ENCODE assay signal across 1 cellular context in genomic region chr20:53009979-53010735, GRCh38.
TF ChIP-seq lines count a peak whose summit lies in the region.

No MANE protein-coding gene starts in this region.

TF ChIP-seq in GM23338, 12 proteins besides CTCF, POLR2A, EP300 and RAD21:
- TF ChIP-seq ZNF462 (CRISPR knock-in tag; IDR thresholded peaks at IDR 0.05) (no peak), ETS1 (IDR thresholded peaks at IDR 0.05) (no peak), REST (IDR thresholded peaks at IDR 0.05; ENCODE audit: unreplicated experiment) (no peak), JUNB (IDR thresholded peaks at IDR 0.05; ENCODE audit: unreplicated experiment) (no peak), NANOG (IDR thresholded peaks at IDR 0.05; ENCODE audit: borderline replicate concordance) (no peak)
